ENCODE assay signal across 1 cellular context in genomic region chr19:16323532-16323931, GRCh38.
TF ChIP-seq lines count a peak whose summit lies in the region.

No MANE protein-coding gene starts in this region.

TF ChIP-seq in IMR-90, 13 proteins besides CTCF, POLR2A, EP300 and RAD21 (continued from another document):
- TF ChIP-seq USF2 (IDR thresholded peaks at IDR 0.05; ENCODE audit: low read depth, low read length): no peak
- no peak for TF ChIP-seq FOS (IDR thresholded peaks at IDR 0.05; ENCODE audit: low read depth, low read length)
- no peak for TF ChIP-seq RCOR1 (IDR thresholded peaks at IDR 0.05; ENCODE audit: insufficient replicate concordance, low read length)
- TF ChIP-seq SMC3 (IDR thresholded peaks at IDR 0.05; ENCODE audit: low read depth, low read length): no peak
- TF ChIP-seq BHLHE40 (IDR thresholded peaks at IDR 0.05; ENCODE audit: low read depth, low read length): no peak
